In genomic region chr19:12665281-12665573, GRCh38 we compare ENCODE assay signal across 10 cellular contexts. TPM values are rescaled to one million over a fixed set of nuclear protein-coding genes. Genes with fewer than 3 reads are reported as not detected.
DNase-seq lines count a peak whose midpoint lies in the region; ATAC-seq and TF ChIP-seq lines count a peak whose summit lies in the region.
"Had no signal": no experiment of that assay in that cellular context is flagged by ENCODE, and none has a peak within 500 bp of the region (broad histone marks: within the 10 kb centered on the region; RNA-seq: fewer than 3 reads in every experiment).

No MANE protein-coding gene starts in this region.

- H2AFZ ChIP-seq in mammary epithelial cell (ENCODE audit: low read depth, low read length): no peak overlapping the region

- TF ChIP-seq POLR2A in breast epithelium (IDR thresholded peaks at IDR 0.05): no peak

- TF ChIP-seq CTCF in breast epithelium (IDR thresholded peaks at IDR 0.05) (no peak), mammary epithelial cell (conservative IDR thresholded peaks at IDR 0.05 in 1 of 2, IDR thresholded peaks at IDR 0.05 in 1 of 2; ENCODE audit: extremely low read depth in 1 of 2, insufficient read depth in 1 of 2, low read depth in 1 of 2, low read length in 2 of 2) (no peak)

- peaks cover 8 to 18% of the 10 kb centered on the region in 2 donors for H3K4me1 ChIP-seq in breast epithelium
- peaks cover 28% of the 10 kb centered on the region for H3K4me1 ChIP-seq in mammary epithelial cell (ENCODE audit: insufficient read depth, low read length)

- peak overlapping the region; percentile 68 for H3K27ac Mint-ChIP-seq in activated T-cell treated with anti-CD3 and anti-CD28 coated beads, Interleukin-2, amount 50 U/mL, for 72 hours
- peak overlapping the region; percentile 99 for H3K27ac Mint-ChIP-seq in memory B cell

- H3K79me2 ChIP-seq in mammary epithelial cell (ENCODE audit: insufficient read depth, low read length): peaks cover 44% of the 10 kb centered on the region

- H3K4me3 ChIP-seq in breast epithelium (peak overlapping the region in 2 of 3 donors; percentile 89), mammary epithelial cell (replicated peaks in 1 of 3; ENCODE audit: insufficient read depth in 1 of 3, low read depth in 2 of 3, low read length in 3 of 3) (no peak overlapping the region)

- 88% methylated on average over 10 of the region's 10 CpGs for WGBS in mammary epithelial cell (ENCODE audit: low coverage, missing lambda C conversion rate)

- H3K4me1 Mint-ChIP-seq in activated T-cell treated with anti-CD3 and anti-CD28 coated beads, Interleukin-2, amount 50 U/mL, for 72 hours (ENCODE audit: low read depth): peaks cover 47% of the 10 kb centered on the region
- peaks cover 39% of the 10 kb centered on the region for H3K4me1 Mint-ChIP-seq in memory B cell

- H3K27me3 Mint-ChIP-seq in activated T-cell treated with anti-CD3 and anti-CD28 coated beads, Interleukin-2, amount 50 U/mL, for 72 hours (ENCODE audit: low read depth): no peaks in the 10 kb centered on the region
- no peaks in the 10 kb centered on the region for H3K27me3 Mint-ChIP-seq in memory B cell

- BruUV-seq in mammary epithelial cell (replicated peaks; lab: Mats Ljungman, UMichigan): no TSS peak

- peaks cover 9 to 17% of the 10 kb centered on the region in 2 donors for H3K36me3 Mint-ChIP-seq in activated T-cell treated with anti-CD3 and anti-CD28 coated beads, Interleukin-2, amount 50 U/mL, for 72 hours (ENCODE audit: insufficient read depth in 2 of 2)
- H3K36me3 Mint-ChIP-seq in memory B cell: peaks cover 6% of the 10 kb centered on the region

- H3K27ac ChIP-seq in breast epithelium (no peak overlapping the region), mammary epithelial cell (ENCODE audit: insufficient read depth, low read depth, low read length) (no peak overlapping the region)

- no peak overlapping the region for H3K9ac ChIP-seq in mammary epithelial cell (ENCODE audit: insufficient read depth, low read length)

- no peaks in the 10 kb centered on the region for H3K9me3 Mint-ChIP-seq in activated T-cell treated with anti-CD3 and anti-CD28 coated beads, Interleukin-2, amount 50 U/mL, for 72 hours
- H3K9me3 Mint-ChIP-seq in memory B cell: no peaks in the 10 kb centered on the region

- ATAC-seq in activated T-cell treated with anti-CD3 and anti-CD28 coated beads, Interleukin-2, amount 50 U/mL, for 72 hours (replicated peaks in 1 of 2): peak in 1 of 2 donors; percentile 9
- ATAC-seq in memory B cell (ENCODE audit: low read depth): peak; percentile 79

- intact Hi-C loops in breast epithelium (cut with DNase I; ENCODE audit: low total_unique reads) (no loop called here), mammary epithelial cell (cut with micrococcal nuclease) (loop anchor here (5.0 kb wide), 1 partner anchor 53 kb away; the partner anchor contains the start of genes ZNF490 and ZNF791)

- dilution Hi-C loops in mammary epithelial cell (cut with HindIII; ENCODE audit: low sequenced_read_pairs): no loop called here

- no peaks in the 10 kb centered on the region for H3K9me3 ChIP-seq in breast epithelium
- no peaks in the 10 kb centered on the region for H3K9me3 ChIP-seq in mammary epithelial cell (replicated peaks; ENCODE audit: insufficient read depth, low read length)

- H3K36me3 ChIP-seq in breast epithelium: no peaks in the 10 kb centered on the region
- peaks cover 5% of the 10 kb centered on the region for H3K36me3 ChIP-seq in mammary epithelial cell (ENCODE audit: insufficient read depth, low read length)

- no peak overlapping the region for H3K4me2 ChIP-seq in mammary epithelial cell (ENCODE audit: insufficient read depth, low read depth, low read length)

- in situ Hi-C loops in mammary epithelial cell (cut with MboI; ENCODE audit: low sequenced_read_pairs in 2 of 2): no loop called here

- H3K27me3 ChIP-seq in breast epithelium (no peaks in the 10 kb centered on the region), mammary epithelial cell (ENCODE audit: insufficient read depth, low read length) (no peaks in the 10 kb centered on the region)

- DNase-seq in breast epithelium (ENCODE audit: low spot score in 2 of 2) (no peak), mammary epithelial cell (no peak), memory B cell (ENCODE audit: low spot score in 2 of 2) (peak; percentile 65 to 82), HT-29 (ENCODE audit: low spot score) (no peak), NCI-H128 (lab: John Stamatoyannopoulos, UW; ENCODE audit: unreplicated experiment) (no peak), SHP77 (lab: John Stamatoyannopoulos, UW) (no peak), NCI-H748 treated with DMSO at 0.1 percent for 48 hours (lab: John Stamatoyannopoulos, UW) (no peak)
- DNase-seq in activated T-cell treated with anti-CD3 and anti-CD28 coated beads, Interleukin-2, amount 50 U/mL, for 72 hours: peak; percentile 52 to 57

- CTCF ChIA-PET in mammary epithelial cell (lab: Charles Lee; ENCODE audit: low non-redundant PET): no interaction called here

- H3K4me3 Mint-ChIP-seq in activated T-cell treated with anti-CD3 and anti-CD28 coated beads, Interleukin-2, amount 50 U/mL, for 72 hours: peak overlapping the region; percentile 90 to 93
- H3K4me3 Mint-ChIP-seq in memory B cell: peak overlapping the region; percentile 96

- no peaks in the 10 kb centered on the region for H4K20me1 ChIP-seq in mammary epithelial cell (ENCODE audit: insufficient read depth, low read length)

RNA-seq across cellular contexts. Expression of gene MAN2B1, which starts 1.3 kb away (rescaled TPM):
- total RNA-seq in breast epithelium (100 to 1,000 TPM in 1 of 3 donors, 10 to 100 TPM in 2; 45.6 to 118 (median 49.0) TPM), mammary epithelial cell (10 to 100 TPM; 36.3 to 57.2 TPM)
- polyA plus RNA-seq in mammary epithelial cell: 28.3 TPM
- 60.4 TPM for polyA minus RNA-seq in mammary epithelial cell
- total RNA-seq in activated T-cell treated with anti-CD3 and anti-CD28 coated beads, Interleukin-2, amount 50 U/mL, for 72 hours: 100 to 1,000 TPM in 1 of 2 donors, 10 to 100 TPM in 1; 75.8 to 109 TPM
- total RNA-seq in HT-29 (2014; rRNA removed; shearing (Covaris generic)): 18.4 and 35.1 TPM in 2 replicates

RNA-seq across cellular contexts. Expression of gene WDR83, which starts 1.4 kb away (rescaled TPM):
- total RNA-seq in breast epithelium (10 to 100 TPM in 2 of 3 donors, 1 to 10 TPM in 1; 8.2 to 13.8 (median 10.2) TPM), mammary epithelial cell (1 to 10 TPM; 6.7 to 8.1 TPM)
- polyA plus RNA-seq in mammary epithelial cell: 8.2 TPM
- polyA minus RNA-seq in mammary epithelial cell: 6.0 TPM
- total RNA-seq in activated T-cell treated with anti-CD3 and anti-CD28 coated beads, Interleukin-2, amount 50 U/mL, for 72 hours: 10 to 100 TPM; 18.4 to 24.0 TPM
- total RNA-seq in HT-29 (2014; rRNA removed; shearing (Covaris generic)): 21.7 and 22.1 TPM in 2 replicates

RNA-seq across cellular contexts. Expression of gene DHPS, which starts 16.5 kb away (rescaled TPM):
- 100 to 1,000 TPM in 1 of 3 donors, 10 to 100 TPM in 2; 86.6 to 117 (median 91.4) TPM for total RNA-seq in breast epithelium
- total RNA-seq in mammary epithelial cell: 10 to 100 TPM; 46.5 to 73.8 TPM
- polyA plus RNA-seq in mammary epithelial cell: 69.0 TPM
- 86.4 TPM for polyA minus RNA-seq in mammary epithelial cell
- total RNA-seq in activated T-cell treated with anti-CD3 and anti-CD28 coated beads, Interleukin-2, amount 50 U/mL, for 72 hours: 100 to 1,000 TPM; 140 to 150 TPM
- total RNA-seq in HT-29 (2014; rRNA removed; shearing (Covaris generic)): 95.0 and 95.4 TPM in 2 replicates

RNA-seq across cellular contexts. Expression of gene GNG14, which starts 22.6 kb away (rescaled TPM):
- not detected for total RNA-seq in breast epithelium
- not detected for total RNA-seq in mammary epithelial cell
- polyA plus RNA-seq in mammary epithelial cell: not detected
- polyA minus RNA-seq in mammary epithelial cell: not detected
- total RNA-seq in activated T-cell treated with anti-CD3 and anti-CD28 coated beads, Interleukin-2, amount 50 U/mL, for 72 hours: not detected
- total RNA-seq in HT-29 (2014; rRNA removed; shearing (Covaris generic)): not detected in 2 replicates
- total RNA-seq: endothelial cell of umbilical vein, M059J had no signal
- polyA plus RNA-seq: endothelial cell of umbilical vein had no signal

RNA-seq across cellular contexts. Expression of gene FBXW9, which starts 31.2 kb away (rescaled TPM):
- total RNA-seq in breast epithelium: 10 to 100 TPM in 1 of 3 donors, 1 to 10 TPM in 2; 4.8 to 13.8 (median 8.5) TPM
- 10 to 100 TPM; 13.7 to 14.8 TPM for total RNA-seq in mammary epithelial cell
- polyA plus RNA-seq in mammary epithelial cell: 14.4 TPM
- polyA minus RNA-seq in mammary epithelial cell: 6.5 TPM
- total RNA-seq in activated T-cell treated with anti-CD3 and anti-CD28 coated beads, Interleukin-2, amount 50 U/mL, for 72 hours: 1 to 10 TPM; 3.5 to 6.9 TPM
- total RNA-seq in HT-29 (2014; rRNA removed; shearing (Covaris generic)): 32.9 and 38.0 TPM in 2 replicates

Comparison
In these comparisons a context has a peak if more than half of its experiments do, and no peak if none do; other contexts are left out.
1. H3K4me3 ChIP-seq: peak in breast epithelium (2 of 3); none in mammary epithelial cell (0 of 3).
2. DNase-seq: peak in activated T-cell treated with anti-CD3 and anti-CD28 coated beads, Interleukin-2, amount 50 U/mL, for 72 hours (2 of 2) and memory B cell (2 of 2); none in breast epithelium (0 of 2), mammary epithelial cell (single experiment), HT-29 (single experiment), NCI-H128 (single experiment), SHP77 (0 of 2) and NCI-H748 treated with DMSO at 0.1 percent for 48 hours (single experiment).